In the genomic region with DNA sequence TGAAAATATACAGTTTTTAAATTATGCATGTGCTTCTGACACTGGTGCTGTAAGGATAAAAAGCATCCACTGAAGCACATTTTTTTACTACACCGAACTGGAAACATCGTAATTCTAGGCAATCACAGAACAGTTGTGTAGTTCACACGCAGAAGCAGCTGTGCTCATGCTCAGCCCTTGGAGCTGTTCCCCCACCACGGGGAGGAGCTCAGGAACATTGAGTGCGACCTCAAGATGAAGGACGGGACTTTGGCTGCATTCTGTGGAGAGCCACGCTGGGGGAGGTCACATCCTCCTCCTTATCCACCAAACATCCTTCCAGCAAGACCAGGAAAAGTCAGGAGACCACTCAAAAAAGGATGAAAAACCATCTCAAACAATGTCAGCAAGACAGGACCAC, we compare ENCODE assay signal across 16 cellular contexts.
DNase-seq lines count a peak whose midpoint lies in the region; ATAC-seq and TF ChIP-seq lines count a peak whose summit lies in the region.
"Had no signal": no experiment of that assay in that cellular context is flagged by ENCODE, and none has a peak within 500 bp of the region (broad histone marks: within the 10 kb centered on the region; RNA-seq: fewer than 3 reads in every experiment).

No MANE protein-coding gene starts in this region.

- H3K27ac ChIP-seq in VCaP = no peak overlapping the region
- H3K27ac ChIP-seq in osteoblast (ENCODE audit: low read depth, low read length) = no peak overlapping the region
- H3K27ac ChIP-seq: 22Rv1, A549, BLaER1, GM23248 had no signal

- intact Hi-C loops in Right ventricle myocardium inferior (cut with DNase I) = no loop called here
- intact Hi-C loops in left cardiac atrium (cut with DNase I) = no loop called here

- ATAC-seq in Right ventricle myocardium inferior (peak; percentile 50), left cardiac atrium (no peak), GM21447 (IDR thresholded peaks at IDR 0.05; ENCODE audit: unreplicated experiment) (no peak)
- ATAC-seq: A549 had no signal

- H3K27me3 ChIP-seq in osteoblast (ENCODE audit: insufficient read depth, low read length) = no peaks in the 10 kb centered on the region
- H3K27me3 ChIP-seq: BLaER1 had no signal

- H3K9me3 ChIP-seq in osteoblast (ENCODE audit: low read depth, low read length) = peaks cover 2% of the 10 kb centered on the region
- H3K9me3 ChIP-seq: A549, BLaER1 had no signal

- DNase-seq in Right ventricle myocardium inferior (ENCODE audit: missing footprints) = no peak
- no peak for DNase-seq in left cardiac atrium
- peak; percentile 41 for DNase-seq in osteoblast (ENCODE audit: insufficient read length, low spot score, missing footprints)
- no peak for DNase-seq in GM13977 (ENCODE audit: low spot score)
- DNase-seq in stimulated activated CD4-positive, alpha-beta T cell treated with anti-CD3 and anti-CD28 coated beads, Interleukin-12 subunit alpha, Interleukin-12 subunit beta, amount 100 ng/mL, for 4 hours = no peak
- DNase-seq: CD4-positive, alpha-beta memory T cell; DMS153; DMS79; GF-D8; GM23248; HCEC 1CT had no signal

- H3K4me1 ChIP-seq in osteoblast (ENCODE audit: insufficient read depth, low read length) = no peaks in the 10 kb centered on the region
- H3K4me1 ChIP-seq: A549 had no signal

- no peaks in the 10 kb centered on the region for H3K79me2 ChIP-seq in osteoblast (ENCODE audit: insufficient read depth, low read length)

- in situ Hi-C loops in GM13977 (cut with MboI; ENCODE audit: low pct_unique_long_range_greater_than_20kb, low sequenced_read_pairs, unreplicated experiment) = no loop called here

- no peaks in the 10 kb centered on the region for H3K36me3 ChIP-seq in osteoblast (ENCODE audit: insufficient read depth, low read length)
- H3K36me3 ChIP-seq: BLaER1 had no signal

- TF ChIP-seq CTCF in VCaP (conservative IDR thresholded peaks at IDR 0.05) = 0 out of 2 replicates have a peak, but pooled peaks have one; percentile 7
- TF ChIP-seq CTCF in osteoblast (IDR thresholded peaks at IDR 0.05; ENCODE audit: extremely low read depth, low read depth, low read length) = no peak
- no peak for TF ChIP-seq CTCF in GM13977 (IDR thresholded peaks at IDR 0.05; ENCODE audit: extremely low read depth, insufficient read depth, missing control alignments)

- H3K4me2 ChIP-seq in osteoblast (ENCODE audit: insufficient read depth, low read length) = no peak overlapping the region
- H3K4me2 ChIP-seq: A549, BLaER1 had no signal

- H3K4me3 ChIP-seq in osteoblast (ENCODE audit: insufficient read depth, low read length) = no peak overlapping the region
- H3K4me3 ChIP-seq: A549, BLaER1, GM23248 had no signal

- H2AFZ ChIP-seq in osteoblast (ENCODE audit: low read length) = no peak overlapping the region
- H2AFZ ChIP-seq: GM23248 had no signal

- H4K20me1 ChIP-seq in osteoblast (ENCODE audit: insufficient read depth, low read length) = no peaks in the 10 kb centered on the region
- H4K20me1 ChIP-seq: BLaER1 had no signal
